20 cellular contexts compared by ENCODE assay signal in genomic region chr16:74716355-74716754, GRCh38. TPM values are rescaled to one million over a fixed set of nuclear protein-coding genes. Genes with fewer than 3 reads are reported as not detected.
DNase-seq lines count a peak whose midpoint lies in the region; ATAC-seq, FAIRE-seq and TF ChIP-seq lines count a peak whose summit lies in the region.
"Had no signal": no experiment of that assay in that cellular context is flagged by ENCODE, and none has a peak within 500 bp of the region (broad histone marks: within the 10 kb centered on the region; RNA-seq: fewer than 3 reads in every experiment).

No MANE protein-coding gene starts in this region.

- no peak overlapping the region for H3K4me3 ChIP-seq in DOHH2 (ENCODE audit: low read length)
- no peak overlapping the region for H3K4me3 ChIP-seq in OCI-LY1 (ENCODE audit: low read depth, low read length, poor library complexity, severe bottlenecking)
- no peak overlapping the region for H3K4me3 ChIP-seq in H1 (ENCODE audit: extremely low read depth in 1 of 4, insufficient read depth in 2 of 4, low read depth in 3 of 4, low read length in 4 of 4)
- H3K4me3 ChIP-seq in neuronal stem cell (ENCODE audit: low read length in 2 of 2): no peak overlapping the region
- H3K4me3 ChIP-seq: BLaER1 had no signal

- H2AFZ ChIP-seq in OCI-LY1 (ENCODE audit: low read length) (no peak overlapping the region), H1 (ENCODE audit: low read length) (no peak overlapping the region), neuronal stem cell (ENCODE audit: low read length) (no peak overlapping the region)

- H3K4ac ChIP-seq in H1 (replicated peaks; ENCODE audit: insufficient read length, low read depth, low read length): no peak overlapping the region
- no peak overlapping the region for H3K4ac ChIP-seq in neuronal stem cell (ENCODE audit: low read length)

- H2BK120ac ChIP-seq in H1 (replicated peaks; ENCODE audit: low read depth, low read length) (no peak overlapping the region), neuronal stem cell (ENCODE audit: low read depth, low read length) (no peak overlapping the region)

- no peaks in the 10 kb centered on the region for H3K36me3 ChIP-seq in DOHH2 (ENCODE audit: control insufficient read depth, low read length)
- H3K36me3 ChIP-seq in OCI-LY1 (ENCODE audit: insufficient read depth, low read length): no peaks in the 10 kb centered on the region
- no peaks in the 10 kb centered on the region for H3K36me3 ChIP-seq in H1 (ENCODE audit: control insufficient read depth in 2 of 4, insufficient read depth in 4 of 4, low read length in 3 of 4)
- no peaks in the 10 kb centered on the region for H3K36me3 ChIP-seq in neuronal stem cell (replicated peaks in 1 of 2; ENCODE audit: control insufficient read depth in 2 of 2, insufficient read depth in 2 of 2, low read length in 2 of 2)
- H3K36me3 ChIP-seq: BLaER1 had no signal

- H3K79me1 ChIP-seq in H1 (ENCODE audit: low read depth, low read length): no peaks in the 10 kb centered on the region
- H3K79me1 ChIP-seq in neuronal stem cell (ENCODE audit: low read depth, low read length): no peaks in the 10 kb centered on the region

- H2BK20ac ChIP-seq in H1 (ENCODE audit: low read length): no peak overlapping the region

- H2BK12ac ChIP-seq in H1 (ENCODE audit: low read depth, low read length) (no peak overlapping the region), neuronal stem cell (ENCODE audit: low read length) (no peak overlapping the region)

- POLR2A ChIA-PET in H1 (lab: Charles Lee; ENCODE audit: partially characterized antibody): interaction anchor here (1.1 kb wide), 1 partner anchor 13 kb away, joined by 4 read pairs; no protein-coding TSS in a partner anchor

- 81% methylated on average over 10 of the region's 15 CpGs; no CpG with 5 or more reads in 1 of the 2 experiments for WGBS in H1 (ENCODE audit: extremely low coverage in 1 of 2, insufficient coverage in 1 of 2, insufficient read length in 1 of 2, insufficient replicate concordance in 2 of 2, low coverage in 1 of 2, low lambda C conversion rate in 2 of 2, missing lambda C conversion rate in 1 of 2), 2 experiments
- no CpG with 5 or more reads among the region's 15 CpGs for WGBS in neuronal stem cell (ENCODE audit: extremely low coverage in 2 of 2, insufficient read length in 2 of 2, insufficient replicate concordance in 1 of 2), 2 donors

- no peak for FAIRE-seq in H1 (lab: Jason Lieb, UNC)
- FAIRE-seq: A204.1, GM12891 had no signal

- H3K27ac ChIP-seq in DOHH2 (ENCODE audit: low read depth, low read length) (no peak overlapping the region), OCI-LY1 (ENCODE audit: low read depth, low read length, poor library complexity, severe bottlenecking) (no peak overlapping the region), H1 (ENCODE audit: low read depth, low read length) (no peak overlapping the region), neuronal stem cell (replicated peaks; ENCODE audit: low read length) (no peak overlapping the region)

- no peaks in the 10 kb centered on the region for H3K79me2 ChIP-seq in DOHH2 (ENCODE audit: control insufficient read depth, low read length)
- no peaks in the 10 kb centered on the region for H3K79me2 ChIP-seq in OCI-LY1 (ENCODE audit: insufficient read depth, low read length)
- no peaks in the 10 kb centered on the region for H3K79me2 ChIP-seq in H1 (ENCODE audit: control insufficient read depth in 1 of 2, insufficient read depth in 2 of 2, low read length in 2 of 2)

- H3F3A ChIP-seq in DOHH2 (ENCODE audit: control insufficient read depth, insufficient read depth) (no peaks in the 10 kb centered on the region), OCI-LY1 (ENCODE audit: insufficient read depth, low read length) (no peaks in the 10 kb centered on the region)

- CTCF ChIA-PET in H1 (lab: Charles Lee; ENCODE audit: partially characterized antibody): interaction anchor here (0.5 to 21.3 kb wide), 9 partner anchors 12 to 502 kb away, joined by 3 to 576 read pairs (median 3); no protein-coding TSS in a partner anchor

- H3K9me2 ChIP-seq in DOHH2 (replicated peaks; ENCODE audit: control insufficient read depth, low read length) (no peaks in the 10 kb centered on the region), OCI-LY1 (ENCODE audit: low read depth, low read length) (no peaks in the 10 kb centered on the region)

- no peak overlapping the region for H4K5ac ChIP-seq in H1 (ENCODE audit: insufficient read length, low read depth, low read length)

- no peak overlapping the region for H2AK5ac ChIP-seq in H1 (ENCODE audit: low read depth, low read length)
- peak overlapping the region; percentile 50 for H2AK5ac ChIP-seq in neuronal stem cell (ENCODE audit: low read depth, low read length)

- no peak overlapping the region for H3K23ac ChIP-seq in H1 (ENCODE audit: insufficient read length)
- no peak overlapping the region for H3K23ac ChIP-seq in neuronal stem cell (ENCODE audit: low read depth, low read length, poor library complexity)

- TF ChIP-seq POLR2A in H1 (IDR thresholded peaks at IDR 0.05; ENCODE audit: control extremely low read depth in 1 of 2, low read depth in 2 of 2, low read length in 2 of 2): no peak

- H3K27me3 ChIP-seq in DOHH2 (ENCODE audit: control insufficient read depth, low read length): no peaks in the 10 kb centered on the region
- no peaks in the 10 kb centered on the region; the same call in 1 of the 2 replicates for H3K27me3 ChIP-seq in OCI-LY1 (ENCODE audit: insufficient read depth, low read length)
- 0 out of 7 replicates have a peak, but pooled peaks cover 0 to 2% (median 0%) of the 10 kb centered on the region in 4 experiments for H3K27me3 ChIP-seq in H1 (replicated peaks in 1 of 4; ENCODE audit: control insufficient read depth in 3 of 4, extremely low read depth in 1 of 4, insufficient read depth in 3 of 4, low read length in 3 of 4)
- peaks cover 0 to 17% (median under 1%) of the 10 kb centered on the region in 3 experiments for H3K27me3 ChIP-seq in neuronal stem cell (ENCODE audit: control insufficient read depth in 3 of 3, insufficient read depth in 3 of 3, low read depth in 1 of 3, low read length in 3 of 3)
- H3K27me3 ChIP-seq: BLaER1 had no signal

- H3K4me2 ChIP-seq in DOHH2 (ENCODE audit: low read length) (no peak overlapping the region), OCI-LY1 (ENCODE audit: low read length) (no peak overlapping the region), H1 (ENCODE audit: insufficient read depth in 1 of 2, low read depth in 2 of 2, low read length in 2 of 2) (no peak overlapping the region), neuronal stem cell (ENCODE audit: insufficient read depth, low read length, poor library complexity, severe bottlenecking) (no peak overlapping the region)

- no peak overlapping the region for H4K91ac ChIP-seq in H1 (replicated peaks; ENCODE audit: insufficient read length, low read length)
- H4K91ac ChIP-seq in neuronal stem cell (ENCODE audit: low read depth, low read length, poor library complexity): peak overlapping the region; percentile 59

- H3K4me1 ChIP-seq in DOHH2 (ENCODE audit: control insufficient read depth, low read length): peaks cover 2% of the 10 kb centered on the region; the same call in 1 of the 2 replicates
- H3K4me1 ChIP-seq in OCI-LY1 (ENCODE audit: insufficient read depth, low read length, severe bottlenecking): no peaks in the 10 kb centered on the region
- no peaks in the 10 kb centered on the region for H3K4me1 ChIP-seq in H1 (replicated peaks in 1 of 4; ENCODE audit: control insufficient read depth in 3 of 4, insufficient read depth in 4 of 4, low read length in 3 of 4)
- no peaks in the 10 kb centered on the region for H3K4me1 ChIP-seq in neuronal stem cell (ENCODE audit: control insufficient read depth in 2 of 2, insufficient read depth in 1 of 2, low read depth in 1 of 2, low read length in 2 of 2)

- H3K14ac ChIP-seq in H1 (ENCODE audit: insufficient read length): no peak overlapping the region
- no peak overlapping the region for H3K14ac ChIP-seq in neuronal stem cell (ENCODE audit: low read length)

- H3K18ac ChIP-seq in H1 (ENCODE audit: extremely low read depth, low read length) (no peak overlapping the region), neuronal stem cell (ENCODE audit: low read length) (peak overlapping the region; percentile 24)

- TF ChIP-seq CTCF in DOHH2 (IDR thresholded peaks at IDR 0.05; ENCODE audit: low read depth, low read length, poor library complexity, severe bottlenecking) (peak; percentile 23), OCI-LY1 (IDR thresholded peaks at IDR 0.05; ENCODE audit: low read length) (peak; percentile 9; the same call in 1 of the 2 replicates), H1 (IDR thresholded peaks at IDR 0.05; ENCODE audit: control extremely low read depth in 1 of 3, insufficient read depth in 1 of 3, low read depth in 1 of 3, low read length in 3 of 3) (peak; percentile 7 to 48 (median 19); a peak in 2 of 4 replicates)

- no peak; a peak in 1 of 4 replicates for TF ChIP-seq RAD21 in H1 (IDR thresholded peaks at IDR 0.05 in 1 of 2, conservative IDR thresholded peaks at IDR 0.05 in 1 of 2; ENCODE audit: low read depth in 2 of 2, low read length in 2 of 2)

- ATAC-seq in HG03439 (IDR thresholded peaks at IDR 0.05; ENCODE audit: unreplicated experiment): no peak
- ATAC-seq: PC-3 had no signal

- H3K9ac ChIP-seq in OCI-LY1 (ENCODE audit: low read length): no peak overlapping the region
- H3K9ac ChIP-seq in H1 (replicated peaks in 1 of 4; ENCODE audit: extremely low read depth in 1 of 4, low read depth in 3 of 4, low read length in 3 of 4): no peak overlapping the region
- H3K9ac ChIP-seq in neuronal stem cell (ENCODE audit: low read depth, low read length, poor library complexity): peak overlapping the region; percentile 16
- H3K9ac ChIP-seq: BLaER1 had no signal

- no peaks in the 10 kb centered on the region; the same call in 1 of the 2 replicates for H3K23me2 ChIP-seq in H1 (ENCODE audit: low read depth, low read length)

- no peak overlapping the region for H2BK15ac ChIP-seq in H1 (ENCODE audit: low read length)
- no peak overlapping the region for H2BK15ac ChIP-seq in neuronal stem cell (ENCODE audit: low read length)

- DNase-seq in H1 (ENCODE audit: low read depth in 1 of 2, low spot score in 2 of 2) (no peak), neuronal stem cell (ENCODE audit: low spot score) (no peak), AML-193 (lab: John Stamatoyannopoulos, UW) (no peak)
- no peak for DNase-seq in stimulated activated CD4-positive, alpha-beta T cell treated with anti-CD3 and anti-CD28 coated beads, Interleukin-2, amount 100 ng/mL, for 24 hours
- no peak for DNase-seq in activated effector memory CD4-positive, alpha-beta T cell treated with Interleukin-2 at 50 U/mL for 16 hours
- DNase-seq: CD4-positive, alpha-beta memory T cell; EL; KBM-7; NCI-H1105 treated with DMSO at 0.1 percent for 48 hours; NCI-H1694 treated with DMSO at 0.1 percent for 48 hours; NCI-H524; PC-3; RPMI8226; SIG-M5 had no signal

- H4K20me1 ChIP-seq in DOHH2 (ENCODE audit: control insufficient read depth, insufficient read depth, low read depth, low read length) (no peaks in the 10 kb centered on the region), OCI-LY1 (ENCODE audit: insufficient read depth, low read length) (no peaks in the 10 kb centered on the region), H1 (replicated peaks in 1 of 2; ENCODE audit: control insufficient read depth in 1 of 2, insufficient read depth in 2 of 2, low read length in 2 of 2) (no peaks in the 10 kb centered on the region)
- H4K20me1 ChIP-seq: BLaER1 had no signal

- H3K9me3 ChIP-seq in DOHH2 (ENCODE audit: control insufficient read depth, insufficient read depth, low read length): no peaks in the 10 kb centered on the region
- no peaks in the 10 kb centered on the region for H3K9me3 ChIP-seq in OCI-LY1 (ENCODE audit: low read length)
- H3K9me3 ChIP-seq in H1 (ENCODE audit: insufficient read depth in 2 of 2, low read depth in 1 of 2, low read length in 1 of 2): no peaks in the 10 kb centered on the region
- H3K9me3 ChIP-seq in neuronal stem cell (replicated peaks in 1 of 2; ENCODE audit: control insufficient read depth in 2 of 2, insufficient read depth in 1 of 2, low read depth in 1 of 2, low read length in 2 of 2): no peaks in the 10 kb centered on the region
- H3K9me3 ChIP-seq: BLaER1 had no signal

- TF ChIP-seq EP300 in H1 (IDR thresholded peaks at IDR 0.05; ENCODE audit: borderline replicate concordance in 1 of 2, low read depth in 2 of 2, low read length in 2 of 2): no peak

- H2BK5ac ChIP-seq in H1 (ENCODE audit: low read depth, low read length): no peak overlapping the region
- no peak overlapping the region for H2BK5ac ChIP-seq in neuronal stem cell (ENCODE audit: low read length)

- H4K8ac ChIP-seq in H1 (ENCODE audit: extremely low read depth, insufficient read depth, low read length): no peak overlapping the region
- no peak overlapping the region for H4K8ac ChIP-seq in neuronal stem cell (ENCODE audit: low read depth, low read length)

- H3K56ac ChIP-seq in H1 (replicated peaks; ENCODE audit: insufficient read length, low read depth, low read length): no peak overlapping the region

RNA-seq across cellular contexts. Expression of gene MLKL, which starts 15.7 kb away (rescaled TPM):
- 1.6 and 2.3 TPM in 2 replicates for total RNA-seq in H1 (2021; fragmentation: NEBNext Ultra II Directional; extraction: Animal tissue kit (Norgen Biotek cat#: 25700))
- polyA plus RNA-seq in H1 (2011; rRNA removed): 1.5 and 2.1 TPM in 2 replicates
- 2.5 TPM for polyA plus RNA-seq in H1 (2011; cell fraction: cytosol; rRNA removed)
- polyA plus RNA-seq in H1 (2011; cell fraction: nucleus; rRNA removed): 2.5 TPM
- polyA plus RNA-seq in H1 (2012, experiment 1 of 2): 3.8 to 4.3 TPM (median 4.0 TPM) in 4 replicates
- polyA plus RNA-seq in H1 (2012, experiment 2 of 2): 0.72 TPM
- polyA plus RNA-seq in H1 (2013, experiment 1 of 2): 1.6 TPM
- 1.2 TPM for polyA plus RNA-seq in H1 (2013, experiment 2 of 2)
- 2.0 and 3.0 TPM in 2 replicates for polyA minus RNA-seq in H1 (2011; rRNA and poly(A)+ RNA removed)
- polyA minus RNA-seq in H1 (2011; cell fraction: cytosol; rRNA and poly(A)+ RNA removed): 1.8 TPM
- polyA minus RNA-seq in H1 (2011; cell fraction: nucleus; rRNA and poly(A)+ RNA removed): 3.1 TPM
- 0.10 TPM for polyA plus RNA-seq in neuronal stem cell (2013, experiment 1 of 2)
- 0.01 TPM for polyA plus RNA-seq in neuronal stem cell (2013, experiment 2 of 2)

RNA-seq across cellular contexts. Expression of gene RFWD3, which starts 49.7 kb away (rescaled TPM):
- total RNA-seq in H1 (2021; fragmentation: NEBNext Ultra II Directional; extraction: Animal tissue kit (Norgen Biotek cat#: 25700)): 114 and 123 TPM in 2 replicates
- polyA plus RNA-seq in H1 (2011; rRNA removed): 56.9 and 67.1 TPM in 2 replicates
- 71.6 TPM for polyA plus RNA-seq in H1 (2011; cell fraction: cytosol; rRNA removed)
- 55.1 TPM for polyA plus RNA-seq in H1 (2011; cell fraction: nucleus; rRNA removed)
- 53.4 to 71.3 TPM (median 68.7 TPM) in 4 replicates for polyA plus RNA-seq in H1 (2012, experiment 1 of 2)
- 20.0 TPM for polyA plus RNA-seq in H1 (2012, experiment 2 of 2)
- 57.0 TPM for polyA plus RNA-seq in H1 (2013, experiment 1 of 2)
- 51.1 TPM for polyA plus RNA-seq in H1 (2013, experiment 2 of 2)
- 241 and 313 TPM in 2 replicates for polyA minus RNA-seq in H1 (2011; rRNA and poly(A)+ RNA removed)
- polyA minus RNA-seq in H1 (2011; cell fraction: cytosol; rRNA and poly(A)+ RNA removed): 85.3 TPM
- polyA minus RNA-seq in H1 (2011; cell fraction: nucleus; rRNA and poly(A)+ RNA removed): 121 TPM
- polyA plus RNA-seq in neuronal stem cell (2013, experiment 1 of 2): 24.6 TPM
- 25.1 TPM for polyA plus RNA-seq in neuronal stem cell (2013, experiment 2 of 2)

RNA-seq across cellular contexts. Expression of gene FA2H, which starts 58.3 kb away (rescaled TPM):
- 1.6 and 2.1 TPM in 2 replicates for total RNA-seq in H1 (2021; fragmentation: NEBNext Ultra II Directional; extraction: Animal tissue kit (Norgen Biotek cat#: 25700))
- 2.5 and 3.0 TPM in 2 replicates for polyA plus RNA-seq in H1 (2011; rRNA removed)
- polyA plus RNA-seq in H1 (2011; cell fraction: cytosol; rRNA removed): 0.93 TPM
- 3.6 TPM for polyA plus RNA-seq in H1 (2011; cell fraction: nucleus; rRNA removed)
- polyA plus RNA-seq in H1 (2012, experiment 1 of 2): 1.4 to 3.3 TPM (median 2.5 TPM) in 4 replicates
- 2.0 TPM for polyA plus RNA-seq in H1 (2012, experiment 2 of 2)
- 2.5 TPM for polyA plus RNA-seq in H1 (2013, experiment 1 of 2)
- polyA plus RNA-seq in H1 (2013, experiment 2 of 2): 3.8 TPM
- polyA minus RNA-seq in H1 (2011; rRNA and poly(A)+ RNA removed): 2.4 and 4.4 TPM in 2 replicates
- 1.4 TPM for polyA minus RNA-seq in H1 (2011; cell fraction: cytosol; rRNA and poly(A)+ RNA removed)
- 0.90 TPM for polyA minus RNA-seq in H1 (2011; cell fraction: nucleus; rRNA and poly(A)+ RNA removed)
- polyA plus RNA-seq in neuronal stem cell (2013, experiment 1 of 2): 0.06 TPM
- polyA plus RNA-seq in neuronal stem cell (2013, experiment 2 of 2): 0.07 TPM
